8 cellular contexts compared by ENCODE assay signal in genomic region chr11:59560290-59560701, GRCh38. TPM values are rescaled to one million over a fixed set of nuclear protein-coding genes. Genes with fewer than 3 reads are reported as not detected.
DNase-seq lines count a peak whose midpoint lies in the region; ATAC-seq lines count a peak whose summit lies in the region.

No MANE protein-coding gene starts in this region.

- no peaks in the 10 kb centered on the region for H3K36me3 ChIP-seq in ectodermal cell (ENCODE audit: control insufficient read depth, insufficient read depth, low read length)

- peak overlapping the region; percentile 94 for H3K4me3 ChIP-seq in ectodermal cell (ENCODE audit: insufficient read depth, low read depth, low read length)

- no peak overlapping the region for H3K27ac ChIP-seq in ectodermal cell (ENCODE audit: insufficient read depth, low read depth, low read length, poor library complexity, severe bottlenecking)

- 0 to 1% methylated on average over 18 of the region's 18 CpGs for WGBS in ectodermal cell, 2 experiments

- no peaks in the 10 kb centered on the region for H3K9me3 ChIP-seq in ectodermal cell (ENCODE audit: control insufficient read depth, low read length)

- no peaks in the 10 kb centered on the region for H3K27me3 ChIP-seq in ectodermal cell (ENCODE audit: control insufficient read depth, insufficient read depth, low read length, poor library complexity, severe bottlenecking)

- H3K4me1 ChIP-seq in ectodermal cell (ENCODE audit: control insufficient read depth, insufficient read depth, low read length), result peaks cover 2% of the 10 kb centered on the region

- DNase-seq in NK-92 treated with Interleukin-12 subunit alpha and Interleukin-12 subunit beta, amount 100 ng/mL, for 24 hours (lab: John Stamatoyannopoulos, UW), result peak; percentile 45
- DNase-seq in NK-92 (lab: John Stamatoyannopoulos, UW; ENCODE audit: unreplicated experiment) (no peak), NCI-H460 (ENCODE audit: extremely low read depth, low read depth) (peak; percentile 69), lung microvascular endothelial cell (ENCODE audit: low read depth in 2 of 2) (peak; percentile 75 to 88)
- DNase-seq in activated CD4-positive, alpha-beta T cell treated with anti-CD3 and anti-CD28 coated beads, Interleukin-2, amount 50 U/mL, for 24 hours (ENCODE audit: low read depth in 1 of 2, low spot score in 1 of 2), result peak; percentile 76 to 85
- peak; percentile 54 for DNase-seq in stimulated activated CD8-positive, alpha-beta memory T cell treated with anti-CD3 and anti-CD28 coated beads, Interleukin-12 subunit alpha, Interleukin-12 subunit beta, amount 100 ng/mL, for 1 hour (ENCODE audit: low read depth)

- ATAC-seq in HG03175 (IDR thresholded peaks at IDR 0.05; ENCODE audit: unreplicated experiment), result peak; percentile 44

RNA-seq across cellular contexts. Expression of gene OR4D9, which starts 49.0 kb away (rescaled TPM):
- not detected in 2 replicates for total RNA-seq in NCI-H460 (2014; rRNA removed; shearing (Covaris generic))
- not detected in 2 replicates for polyA plus RNA-seq in NCI-H460 (2014; cell fraction: nucleus; rRNA removed)
- polyA plus RNA-seq in ectodermal cell (2013, experiment 1 of 4), result not detected
- not detected for polyA plus RNA-seq in ectodermal cell (2013, experiment 2 of 4)
- polyA plus RNA-seq in ectodermal cell (2013, experiment 3 of 4), result not detected
- not detected for polyA plus RNA-seq in ectodermal cell (2013, experiment 4 of 4)
- total RNA-seq in lung microvascular endothelial cell, result not detected in 2 replicates

RNA-seq across cellular contexts. Expression of gene OSBP, which starts 55.3 kb away (rescaled TPM):
- 21.4 and 21.7 TPM in 2 replicates for total RNA-seq in NCI-H460 (2014; rRNA removed; shearing (Covaris generic))
- 13.7 and 17.1 TPM in 2 replicates for polyA plus RNA-seq in NCI-H460 (2014; cell fraction: nucleus; rRNA removed)
- 35.3 TPM for polyA plus RNA-seq in ectodermal cell (2013, experiment 1 of 4)
- 38.5 TPM for polyA plus RNA-seq in ectodermal cell (2013, experiment 2 of 4)
- 27.3 TPM for polyA plus RNA-seq in ectodermal cell (2013, experiment 3 of 4)
- polyA plus RNA-seq in ectodermal cell (2013, experiment 4 of 4), result 32.1 TPM
- 31.2 and 65.9 TPM in 2 replicates for total RNA-seq in lung microvascular endothelial cell

RNA-seq across cellular contexts. Expression of gene OR4D11, which starts 56.9 kb away (rescaled TPM):
- not detected in 2 replicates for total RNA-seq in NCI-H460 (2014; rRNA removed; shearing (Covaris generic))
- not detected in 2 replicates for polyA plus RNA-seq in NCI-H460 (2014; cell fraction: nucleus; rRNA removed)
- not detected for polyA plus RNA-seq in ectodermal cell (2013, experiment 1 of 4)
- not detected for polyA plus RNA-seq in ectodermal cell (2013, experiment 2 of 4)
- not detected for polyA plus RNA-seq in ectodermal cell (2013, experiment 3 of 4)
- polyA plus RNA-seq in ectodermal cell (2013, experiment 4 of 4), result not detected
- not detected in 2 replicates for total RNA-seq in lung microvascular endothelial cell
